Comparison of ENCODE assay signal across 9 cellular contexts in the genomic region with DNA sequence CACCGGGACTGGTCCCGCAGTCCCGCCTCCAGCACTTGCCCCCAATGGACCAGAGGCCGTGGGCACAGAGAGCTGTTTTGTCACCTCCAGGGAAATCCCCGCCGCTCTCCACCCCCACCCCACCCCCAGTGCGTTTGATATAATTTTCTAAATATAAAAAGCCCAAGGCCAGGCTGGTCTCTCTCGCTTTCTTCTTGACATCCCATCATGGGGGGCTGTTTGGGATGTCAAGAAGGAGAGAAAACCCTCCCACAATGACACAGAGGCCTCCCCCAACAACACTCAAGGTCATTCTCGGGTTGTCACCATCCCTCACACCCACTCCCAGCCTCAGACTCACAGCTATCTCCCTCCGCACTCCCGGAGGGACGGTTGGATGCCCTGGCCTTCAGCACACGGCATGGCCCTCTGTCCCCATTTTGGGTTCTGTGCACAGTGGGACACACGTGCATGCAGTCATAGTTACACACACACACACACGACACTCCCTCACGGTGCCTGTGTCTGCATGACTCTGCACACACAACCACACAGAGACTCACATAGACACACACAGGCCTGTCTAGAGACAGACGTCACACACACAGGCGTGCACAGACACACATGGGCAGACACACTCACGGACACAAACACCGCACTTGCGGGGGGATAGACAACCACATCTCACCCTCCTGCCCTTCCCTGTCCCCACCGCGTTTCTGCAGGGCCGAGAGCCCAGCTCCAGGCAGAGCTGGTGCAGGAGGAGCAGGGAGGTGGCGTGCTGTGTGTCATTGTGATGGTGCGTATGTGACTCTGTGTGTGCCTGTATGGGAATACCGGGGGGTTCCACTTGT. TPM values are rescaled to one million over a fixed set of nuclear protein-coding genes. Genes with fewer than 3 reads are reported as not detected.
DNase-seq lines count a peak whose midpoint lies in the region; ATAC-seq, FAIRE-seq and TF ChIP-seq lines count a peak whose summit lies in the region.
"Had no signal": no experiment of that assay in that cellular context is flagged by ENCODE, and none has a peak within 500 bp of the region (broad histone marks: within the 10 kb centered on the region; RNA-seq: fewer than 3 reads in every experiment).

No MANE protein-coding gene starts in this region.

- BruUV-seq in PC-3 (replicated peaks; lab: Mats Ljungman, UMichigan), result no TSS peak

- peak overlapping the region; percentile 88; the same call in 1 of the 2 replicates for H2BK15ac ChIP-seq in H1 (ENCODE audit: low read length)
- no peak overlapping the region for H2BK15ac ChIP-seq in neuronal stem cell (ENCODE audit: low read length)

- H3F3A ChIP-seq in PC-3 (ENCODE audit: low read length, unreplicated experiment), result no peaks in the 10 kb centered on the region

- H3K4me1 ChIP-seq in PC-3 (ENCODE audit: insufficient read depth, low read length) (peaks cover 9% of the 10 kb centered on the region), H1 (replicated peaks in 1 of 4; ENCODE audit: control insufficient read depth in 3 of 4, insufficient read depth in 4 of 4, low read length in 3 of 4) (peaks cover 8 to 14% (median 9%) of the 10 kb centered on the region in 4 experiments), neuronal stem cell (ENCODE audit: control insufficient read depth in 2 of 2, insufficient read depth in 1 of 2, low read depth in 1 of 2, low read length in 2 of 2) (peaks cover 7 to 15% of the 10 kb centered on the region in 2 donors)

- peaks cover 2% of the 10 kb centered on the region for H3K27me3 ChIP-seq in AG04450 (ENCODE audit: control insufficient read depth, insufficient read depth, low read length)
- no peaks in the 10 kb centered on the region for H3K27me3 ChIP-seq in PC-3 (ENCODE audit: low read length)
- H3K27me3 ChIP-seq in H1 (replicated peaks in 1 of 4; ENCODE audit: control insufficient read depth in 3 of 4, extremely low read depth in 1 of 4, insufficient read depth in 3 of 4, low read length in 3 of 4), result peaks cover 92 to 95% (median 94%) of the 10 kb centered on the region in 4 experiments
- H3K27me3 ChIP-seq in neuronal stem cell (ENCODE audit: control insufficient read depth in 3 of 3, insufficient read depth in 3 of 3, low read depth in 1 of 3, low read length in 3 of 3), result peaks cover 61 to 97% (median 85%) of the 10 kb centered on the region in 3 experiments

- no peak overlapping the region for H3K14ac ChIP-seq in H1 (ENCODE audit: insufficient read length)
- peak overlapping the region; percentile 44 for H3K14ac ChIP-seq in neuronal stem cell (ENCODE audit: low read length)

- no peak overlapping the region for H2BK120ac ChIP-seq in H1 (replicated peaks; ENCODE audit: low read depth, low read length)
- peak overlapping the region; percentile 61 for H2BK120ac ChIP-seq in neuronal stem cell (ENCODE audit: low read depth, low read length)

- no peak overlapping the region for H4K8ac ChIP-seq in H1 (ENCODE audit: extremely low read depth, insufficient read depth, low read length)
- peak overlapping the region; percentile 82 for H4K8ac ChIP-seq in neuronal stem cell (ENCODE audit: low read depth, low read length)

- intact Hi-C loops in PC-3 (cut with micrococcal nuclease), result no loop called here

- no peak overlapping the region for H4K91ac ChIP-seq in H1 (replicated peaks; ENCODE audit: insufficient read length, low read length)
- H4K91ac ChIP-seq in neuronal stem cell (ENCODE audit: low read depth, low read length, poor library complexity), result no peak overlapping the region

- POLR2A ChIA-PET in AG04450 (lab: Yijun Ruan, JAX) (no interaction called here), PC-3 (lab: Charles Lee; ENCODE audit: unreplicated experiment) (no interaction called here), H1 (lab: Charles Lee; ENCODE audit: partially characterized antibody) (interaction anchor here (0.6 to 1.9 kb wide), 3 partner anchors 9 to 97 kb away, joined by 3 to 9 read pairs (median 3); no protein-coding TSS in a partner anchor)

- no peak for TF ChIP-seq RAD21 in H1 (IDR thresholded peaks at IDR 0.05 in 1 of 2, conservative IDR thresholded peaks at IDR 0.05 in 1 of 2; ENCODE audit: low read depth in 2 of 2, low read length in 2 of 2)

- TF ChIP-seq EP300 in H1 (IDR thresholded peaks at IDR 0.05; ENCODE audit: borderline replicate concordance in 1 of 2, low read depth in 2 of 2, low read length in 2 of 2), result no peak

- no peaks in the 10 kb centered on the region for H3K9me2 ChIP-seq in PC-3 (replicated peaks; ENCODE audit: low read length)

- TF ChIP-seq CTCF in AG04450 (IDR thresholded peaks at IDR 0.05; ENCODE audit: low read depth, low read length) (no peak), PC-3 (conservative IDR thresholded peaks at IDR 0.05; ENCODE audit: low read depth, low read length) (no peak), H1 (IDR thresholded peaks at IDR 0.05; ENCODE audit: control extremely low read depth in 1 of 3, insufficient read depth in 1 of 3, low read depth in 1 of 3, low read length in 3 of 3) (no peak)

- H3K9ac ChIP-seq in PC-3 (ENCODE audit: low read length) (no peak overlapping the region), H1 (replicated peaks in 1 of 4; ENCODE audit: extremely low read depth in 1 of 4, low read depth in 3 of 4, low read length in 3 of 4) (no peak overlapping the region), neuronal stem cell (ENCODE audit: low read depth, low read length, poor library complexity) (peak overlapping the region; percentile 44)

- H3K18ac ChIP-seq in H1 (ENCODE audit: extremely low read depth, low read length) (no peak overlapping the region), neuronal stem cell (ENCODE audit: low read length) (peak overlapping the region; percentile 85)

- peak overlapping the region; percentile 20; the same call in 1 of the 2 replicates for H2AK5ac ChIP-seq in H1 (ENCODE audit: low read depth, low read length)
- peak overlapping the region; percentile 20 for H2AK5ac ChIP-seq in neuronal stem cell (ENCODE audit: low read depth, low read length)

- H2BK12ac ChIP-seq in H1 (ENCODE audit: low read depth, low read length), result peak overlapping the region; percentile 29; the same call in 1 of the 2 replicates
- no peak overlapping the region for H2BK12ac ChIP-seq in neuronal stem cell (ENCODE audit: low read length)

- H3K79me1 ChIP-seq in H1 (ENCODE audit: low read depth, low read length) (no peaks in the 10 kb centered on the region), neuronal stem cell (ENCODE audit: low read depth, low read length) (no peaks in the 10 kb centered on the region)

- H3K4ac ChIP-seq in H1 (replicated peaks; ENCODE audit: insufficient read length, low read depth, low read length) (peak overlapping the region; percentile 36), neuronal stem cell (ENCODE audit: low read length) (peak overlapping the region; percentile 76)

- peak overlapping the region; percentile 98 for H3K4me2 ChIP-seq in PC-3 (ENCODE audit: low read length)
- H3K4me2 ChIP-seq in H1 (ENCODE audit: insufficient read depth in 1 of 2, low read depth in 2 of 2, low read length in 2 of 2), result peak overlapping the region; percentile 8 to 12; a peak in 2 of 4 replicates
- H3K4me2 ChIP-seq in neuronal stem cell (ENCODE audit: insufficient read depth, low read length, poor library complexity, severe bottlenecking), result no peak overlapping the region

- H4K20me1 ChIP-seq in PC-3 (ENCODE audit: low read length), result no peaks in the 10 kb centered on the region
- H4K20me1 ChIP-seq in H1 (replicated peaks in 1 of 2; ENCODE audit: control insufficient read depth in 1 of 2, insufficient read depth in 2 of 2, low read length in 2 of 2), result peaks cover 12 to 39% of the 10 kb centered on the region in 2 experiments

- CTCF ChIA-PET in AG04450 (lab: Charles Lee), result no interaction called here
- CTCF ChIA-PET in PC-3 (lab: Charles Lee), result interaction anchor here (0.5 kb wide), 2 partner anchors 16 to 124 kb away, joined by 3 to 6 read pairs; no protein-coding TSS in a partner anchor
- CTCF ChIA-PET in H1 (lab: Charles Lee; ENCODE audit: partially characterized antibody), result interaction anchor here (0.6 to 2.1 kb wide), 5 partner anchors 9 to 368 kb away, joined by 3 to 5 read pairs (median 3); no protein-coding TSS in a partner anchor

- H3K79me2 ChIP-seq in PC-3 (ENCODE audit: low read length) (peaks cover 39% of the 10 kb centered on the region), H1 (ENCODE audit: control insufficient read depth in 1 of 2, insufficient read depth in 2 of 2, low read length in 2 of 2) (no peaks in the 10 kb centered on the region)

- H2AFZ ChIP-seq in PC-3 (ENCODE audit: low read length), result no peak overlapping the region
- no peak overlapping the region for H2AFZ ChIP-seq in H1 (ENCODE audit: low read length)
- no peak overlapping the region for H2AFZ ChIP-seq in neuronal stem cell (ENCODE audit: low read length)

- H2BK20ac ChIP-seq in H1 (ENCODE audit: low read length), result 0 out of 2 replicates have a peak overlapping the region, but pooled peaks have one; percentile 56

- H3K9me3 ChIP-seq in AG04450 (ENCODE audit: control insufficient read depth, insufficient read depth, low read length), result no peaks in the 10 kb centered on the region; the same call in 1 of the 2 replicates
- no peaks in the 10 kb centered on the region for H3K9me3 ChIP-seq in PC-3 (ENCODE audit: low read length)
- H3K9me3 ChIP-seq in H1 (ENCODE audit: insufficient read depth in 2 of 2, low read depth in 1 of 2, low read length in 1 of 2), result no peaks in the 10 kb centered on the region; a peak in 1 of 4 replicates
- peaks cover 0 to 7% of the 10 kb centered on the region in 2 donors for H3K9me3 ChIP-seq in neuronal stem cell (replicated peaks in 1 of 2; ENCODE audit: control insufficient read depth in 2 of 2, insufficient read depth in 1 of 2, low read depth in 1 of 2, low read length in 2 of 2)

- H3K36me3 ChIP-seq in PC-3 (ENCODE audit: low read depth, low read length) (no peaks in the 10 kb centered on the region), H1 (ENCODE audit: control insufficient read depth in 2 of 4, insufficient read depth in 4 of 4, low read length in 3 of 4) (peaks cover 0 to 13% (median 0%) of the 10 kb centered on the region in 4 experiments; a peak in 1 of 8 replicates), neuronal stem cell (replicated peaks in 1 of 2; ENCODE audit: control insufficient read depth in 2 of 2, insufficient read depth in 2 of 2, low read length in 2 of 2) (no peaks in the 10 kb centered on the region)

- H2BK5ac ChIP-seq in H1 (ENCODE audit: low read depth, low read length) (no peak overlapping the region), neuronal stem cell (ENCODE audit: low read length) (no peak overlapping the region)

- ATAC-seq in PC-3 (no peak), GM18870 (IDR thresholded peaks at IDR 0.05; ENCODE audit: unreplicated experiment) (no peak), GM21447 (IDR thresholded peaks at IDR 0.05; ENCODE audit: unreplicated experiment) (no peak), HG03045 (IDR thresholded peaks at IDR 0.05; ENCODE audit: unreplicated experiment) (no peak)

- no peak for FAIRE-seq in H1 (lab: Jason Lieb, UNC)
- FAIRE-seq: islet of Langerhans had no signal

- H3K23me2 ChIP-seq in H1 (ENCODE audit: low read depth, low read length), result peaks cover 5% of the 10 kb centered on the region; the same call in 1 of the 2 replicates

- H3K4me3 ChIP-seq in AG04450 (ENCODE audit: low read depth, low read length), result peak overlapping the region; percentile 71
- no peak overlapping the region for H3K4me3 ChIP-seq in PC-3 (ENCODE audit: low read length)
- H3K4me3 ChIP-seq in H1 (ENCODE audit: extremely low read depth in 1 of 4, insufficient read depth in 2 of 4, low read depth in 3 of 4, low read length in 4 of 4), result no peak overlapping the region
- peak overlapping the region in 1 of 2 donors; percentile 31 for H3K4me3 ChIP-seq in neuronal stem cell (ENCODE audit: low read length in 2 of 2)

- WGBS in H1 (ENCODE audit: extremely low coverage in 1 of 2, insufficient coverage in 1 of 2, insufficient read length in 1 of 2, insufficient replicate concordance in 2 of 2, low coverage in 1 of 2, low lambda C conversion rate in 2 of 2, missing lambda C conversion rate in 1 of 2), 2 experiments, result 8% methylated on average over 27 of the region's 27 CpGs; no CpG with 5 or more reads in 1 of the 2 experiments
- no CpG with 5 or more reads among the region's 27 CpGs for WGBS in neuronal stem cell (ENCODE audit: extremely low coverage in 2 of 2, insufficient read length in 2 of 2, insufficient replicate concordance in 1 of 2), 2 donors

- H3K27ac ChIP-seq in AG04450 (ENCODE audit: low read depth, low read length) (peak overlapping the region; percentile 31), PC-3 (ENCODE audit: low read length) (no peak overlapping the region), H1 (ENCODE audit: low read depth, low read length) (no peak overlapping the region), neuronal stem cell (replicated peaks; ENCODE audit: low read length) (no peak overlapping the region)

- no peak overlapping the region for H3K23ac ChIP-seq in H1 (ENCODE audit: insufficient read length)
- peak overlapping the region; percentile 60 for H3K23ac ChIP-seq in neuronal stem cell (ENCODE audit: low read depth, low read length, poor library complexity)

- H3K56ac ChIP-seq in H1 (replicated peaks; ENCODE audit: insufficient read length, low read depth, low read length), result no peak overlapping the region

- no peak for DNase-seq in AG04450 (ENCODE audit: low read depth, low spot score)
- no peak for DNase-seq in PC-3
- DNase-seq in H1 (ENCODE audit: low read depth in 1 of 2, low spot score in 2 of 2), result no peak
- no peak for DNase-seq in neuronal stem cell (ENCODE audit: low spot score)
- no peak for DNase-seq in activated CD4-positive, alpha-beta T cell treated with anti-CD3 and anti-CD28 coated beads for 1 hour

- no peak overlapping the region for H4K5ac ChIP-seq in H1 (ENCODE audit: insufficient read length, low read depth, low read length)

- no peak for TF ChIP-seq POLR2A in H1 (IDR thresholded peaks at IDR 0.05; ENCODE audit: control extremely low read depth in 1 of 2, low read depth in 2 of 2, low read length in 2 of 2)

RNA-seq across cellular contexts. Expression of a gene that starts 4.8 kb away (rescaled TPM):
- 3.9 and 7.7 TPM in 2 replicates for polyA plus RNA-seq in AG04450 (2011; rRNA removed)
- polyA minus RNA-seq in AG04450 (2011; rRNA and poly(A)+ RNA removed), result 15.0 and 21.4 TPM in 2 replicates
- total RNA-seq in PC-3 (2014; rRNA removed), result 31.7 and 49.6 TPM in 2 replicates
- total RNA-seq in H1 (2021; fragmentation: NEBNext Ultra II Directional; extraction: Animal tissue kit (Norgen Biotek cat#: 25700)), result 2.6 and 3.2 TPM in 2 replicates
- 0.56 and 0.82 TPM in 2 replicates for polyA plus RNA-seq in H1 (2011; rRNA removed)
- polyA plus RNA-seq in H1 (2011; cell fraction: cytosol; rRNA removed), result 0.35 TPM
- 0.88 TPM for polyA plus RNA-seq in H1 (2011; cell fraction: nucleus; rRNA removed)
- 2.1 to 4.3 TPM (median 3.5 TPM) in 4 replicates for polyA plus RNA-seq in H1 (2012, experiment 1 of 2)
- 2.9 TPM for polyA plus RNA-seq in H1 (2012, experiment 2 of 2)
- polyA plus RNA-seq in H1 (2013, experiment 1 of 2), result 6.0 TPM
- 5.3 TPM for polyA plus RNA-seq in H1 (2013, experiment 2 of 2)
- polyA minus RNA-seq in H1 (2011; rRNA and poly(A)+ RNA removed), result 0.34 and 0.41 TPM in 2 replicates
- 1.2 TPM for polyA minus RNA-seq in H1 (2011; cell fraction: cytosol; rRNA and poly(A)+ RNA removed)
- 1.6 TPM for polyA minus RNA-seq in H1 (2011; cell fraction: nucleus; rRNA and poly(A)+ RNA removed)
- polyA plus RNA-seq in neuronal stem cell (2013, experiment 1 of 2), result 4.0 TPM
- polyA plus RNA-seq in neuronal stem cell (2013, experiment 2 of 2), result 4.5 TPM
